In genomic region chr12:111775205-111776193, GRCh38 we compare ENCODE assay signal across 1 cellular context.
TF ChIP-seq lines count a peak whose summit lies in the region.

No MANE protein-coding gene starts in this region.

TF ChIP-seq in HepG2, 621 proteins besides CTCF, POLR2A, EP300 and RAD21 (continued from another document and continues in another):
- TF ChIP-seq, protein P1, sequence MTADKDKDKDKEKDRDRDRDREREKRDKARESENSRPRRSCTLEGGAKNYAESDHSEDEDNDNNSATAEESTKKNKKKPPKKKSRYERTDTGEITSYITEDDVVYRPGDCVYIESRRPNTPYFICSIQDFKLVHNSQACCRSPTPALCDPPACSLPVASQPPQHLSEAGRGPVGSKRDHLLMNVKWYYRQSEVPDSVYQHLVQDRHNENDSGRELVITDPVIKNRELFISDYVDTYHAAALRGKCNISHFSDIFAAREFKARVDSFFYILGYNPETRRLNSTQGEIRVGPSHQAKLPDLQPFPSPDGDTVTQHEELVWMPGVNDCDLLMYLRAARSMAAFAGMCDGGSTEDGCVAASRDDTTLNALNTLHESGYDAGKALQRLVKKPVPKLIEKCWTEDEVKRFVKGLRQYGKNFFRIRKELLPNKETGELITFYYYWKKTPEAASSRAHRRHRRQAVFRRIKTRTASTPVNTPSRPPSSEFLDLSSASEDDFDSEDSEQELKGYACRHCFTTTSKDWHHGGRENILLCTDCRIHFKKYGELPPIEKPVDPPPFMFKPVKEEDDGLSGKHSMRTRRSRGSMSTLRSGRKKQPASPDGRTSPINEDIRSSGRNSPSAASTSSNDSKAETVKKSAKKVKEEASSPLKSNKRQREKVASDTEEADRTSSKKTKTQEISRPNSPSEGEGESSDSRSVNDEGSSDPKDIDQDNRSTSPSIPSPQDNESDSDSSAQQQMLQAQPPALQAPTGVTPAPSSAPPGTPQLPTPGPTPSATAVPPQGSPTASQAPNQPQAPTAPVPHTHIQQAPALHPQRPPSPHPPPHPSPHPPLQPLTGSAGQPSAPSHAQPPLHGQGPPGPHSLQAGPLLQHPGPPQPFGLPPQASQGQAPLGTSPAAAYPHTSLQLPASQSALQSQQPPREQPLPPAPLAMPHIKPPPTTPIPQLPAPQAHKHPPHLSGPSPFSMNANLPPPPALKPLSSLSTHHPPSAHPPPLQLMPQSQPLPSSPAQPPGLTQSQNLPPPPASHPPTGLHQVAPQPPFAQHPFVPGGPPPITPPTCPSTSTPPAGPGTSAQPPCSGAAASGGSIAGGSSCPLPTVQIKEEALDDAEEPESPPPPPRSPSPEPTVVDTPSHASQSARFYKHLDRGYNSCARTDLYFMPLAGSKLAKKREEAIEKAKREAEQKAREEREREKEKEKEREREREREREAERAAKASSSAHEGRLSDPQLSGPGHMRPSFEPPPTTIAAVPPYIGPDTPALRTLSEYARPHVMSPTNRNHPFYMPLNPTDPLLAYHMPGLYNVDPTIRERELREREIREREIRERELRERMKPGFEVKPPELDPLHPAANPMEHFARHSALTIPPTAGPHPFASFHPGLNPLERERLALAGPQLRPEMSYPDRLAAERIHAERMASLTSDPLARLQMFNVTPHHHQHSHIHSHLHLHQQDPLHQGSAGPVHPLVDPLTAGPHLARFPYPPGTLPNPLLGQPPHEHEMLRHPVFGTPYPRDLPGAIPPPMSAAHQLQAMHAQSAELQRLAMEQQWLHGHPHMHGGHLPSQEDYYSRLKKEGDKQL (CRISPR knock-in tag; IDR thresholded peaks at IDR 0.05; ENCODE audit: low read depth): no peak
- TF ChIP-seq SNRNP70 (IDR thresholded peaks at IDR 0.05; ENCODE audit: low read depth, low read length) (no peak), ZNF335 (CRISPR knock-in tag; IDR thresholded peaks at IDR 0.05) (no peak), HNF4G (IDR thresholded peaks at IDR 0.05; ENCODE audit: borderline replicate concordance, low read depth, low read length) (no peak; the same call in 1 of the 2 replicates), HNF4G (CRISPR knock-in tag; IDR thresholded peaks at IDR 0.05; ENCODE audit: borderline replicate concordance, low read depth) (no peak), ZNF615 (CRISPR knock-in tag; IDR thresholded peaks at IDR 0.05; ENCODE audit: borderline replicate concordance) (no peak), JARID2 (CRISPR knock-in tag; IDR thresholded peaks at IDR 0.05; ENCODE audit: insufficient replicate concordance) (no peak), ATM (IDR thresholded peaks at IDR 0.05; ENCODE audit: borderline replicate concordance) (no peak), DNMT3B (CRISPR knock-in tag; conservative IDR thresholded peaks at IDR 0.05) (no peak), SOX5 (CRISPR knock-in tag; IDR thresholded peaks at IDR 0.05; ENCODE audit: borderline replicate concordance) (peak; percentile 11; the same call in 1 of the 2 replicates), SKIL (CRISPR knock-in tag; IDR thresholded peaks at IDR 0.05; ENCODE audit: borderline replicate concordance) (peak; percentile 93), KIAA2018 (CRISPR knock-in tag; IDR thresholded peaks at IDR 0.05; ENCODE audit: borderline replicate concordance) (no peak), FIP1L1 (IDR thresholded peaks at IDR 0.05; ENCODE audit: borderline replicate concordance, insufficient read depth, low read depth, low read length) (no peak), ZNF180 (CRISPR knock-in tag; IDR thresholded peaks at IDR 0.05; ENCODE audit: borderline replicate concordance, low read depth) (no peak), KDM4B (CRISPR knock-in tag; IDR thresholded peaks at IDR 0.05) (no peak), ZNF446 (CRISPR knock-in tag; IDR thresholded peaks at IDR 0.05) (no peak), ZMYM4 (CRISPR knock-in tag; IDR thresholded peaks at IDR 0.05) (0 out of 2 replicates have a peak, but pooled peaks have one; percentile 25), HNRNPK (IDR thresholded peaks at IDR 0.05; ENCODE audit: low read depth, low read length, poor library complexity, severe bottlenecking) (no peak), HMG20A (CRISPR knock-in tag; IDR thresholded peaks at IDR 0.05; ENCODE audit: borderline replicate concordance) (no peak), FOXO4 (CRISPR knock-in tag; conservative IDR thresholded peaks at IDR 0.05) (no peak), ZNF432 (CRISPR knock-in tag; IDR thresholded peaks at IDR 0.05; ENCODE audit: borderline replicate concordance) (no peak), HOXA7 (CRISPR knock-in tag; IDR thresholded peaks at IDR 0.05) (no peak), POGK (CRISPR knock-in tag; conservative IDR thresholded peaks at IDR 0.05) (no peak), RFX3 (CRISPR knock-in tag; IDR thresholded peaks at IDR 0.05) (no peak), ZNF253 (CRISPR knock-in tag; IDR thresholded peaks at IDR 0.05; ENCODE audit: borderline replicate concordance) (no peak), MBNL3 (CRISPR knock-in tag; conservative IDR thresholded peaks at IDR 0.05) (no peak), GTF3A (CRISPR knock-in tag; conservative IDR thresholded peaks at IDR 0.05) (no peak), FOXP1 (IDR thresholded peaks at IDR 0.05) (no peak), FOXP1 (CRISPR knock-in tag; IDR thresholded peaks at IDR 0.05) (peak; percentile 68), RXRB (CRISPR knock-in tag; IDR thresholded peaks at IDR 0.05; ENCODE audit: borderline replicate concordance) (peak; percentile 70), BRF2 (CRISPR knock-in tag; IDR thresholded peaks at IDR 0.05) (no peak), PRMT3 (CRISPR knock-in tag; IDR thresholded peaks at IDR 0.05; ENCODE audit: borderline replicate concordance, low read depth) (no peak), TERF1 (CRISPR knock-in tag; IDR thresholded peaks at IDR 0.05) (no peak), ZNF296 (CRISPR knock-in tag; conservative IDR thresholded peaks at IDR 0.05) (no peak), MYC (CRISPR knock-in tag; IDR thresholded peaks at IDR 0.05; ENCODE audit: borderline replicate concordance) (no peak), STAG1 (CRISPR knock-in tag; IDR thresholded peaks at IDR 0.05) (no peak), THAP11 (CRISPR knock-in tag; IDR thresholded peaks at IDR 0.05) (no peak)
- TF ChIP-seq, protein P2, sequence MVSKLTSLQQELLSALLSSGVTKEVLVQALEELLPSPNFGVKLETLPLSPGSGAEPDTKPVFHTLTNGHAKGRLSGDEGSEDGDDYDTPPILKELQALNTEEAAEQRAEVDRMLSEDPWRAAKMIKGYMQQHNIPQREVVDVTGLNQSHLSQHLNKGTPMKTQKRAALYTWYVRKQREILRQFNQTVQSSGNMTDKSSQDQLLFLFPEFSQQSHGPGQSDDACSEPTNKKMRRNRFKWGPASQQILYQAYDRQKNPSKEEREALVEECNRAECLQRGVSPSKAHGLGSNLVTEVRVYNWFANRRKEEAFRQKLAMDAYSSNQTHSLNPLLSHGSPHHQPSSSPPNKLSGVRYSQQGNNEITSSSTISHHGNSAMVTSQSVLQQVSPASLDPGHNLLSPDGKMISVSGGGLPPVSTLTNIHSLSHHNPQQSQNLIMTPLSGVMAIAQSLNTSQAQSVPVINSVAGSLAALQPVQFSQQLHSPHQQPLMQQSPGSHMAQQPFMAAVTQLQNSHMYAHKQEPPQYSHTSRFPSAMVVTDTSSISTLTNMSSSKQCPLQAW (CRISPR knock-in tag; IDR thresholded peaks at IDR 0.05): no peak
